16 cellular contexts compared by ENCODE assay signal in the genomic region with DNA sequence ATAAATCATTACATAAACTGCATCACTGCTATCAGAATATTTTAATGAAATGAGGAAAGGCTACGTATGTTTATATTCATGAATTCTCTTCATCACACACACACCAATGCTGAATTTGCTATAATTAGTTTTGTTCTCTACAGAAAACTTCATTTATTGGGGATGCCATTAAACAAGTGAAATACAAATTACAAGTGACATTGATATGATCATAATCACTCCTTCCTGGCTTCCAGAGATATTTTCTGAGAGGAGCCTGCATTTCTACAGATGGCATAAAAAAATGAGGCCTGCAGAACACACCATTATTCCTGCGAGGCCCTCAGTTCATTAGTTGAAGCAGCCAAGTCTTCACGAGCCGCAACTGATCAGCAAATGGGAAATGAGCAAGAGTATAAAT.
DNase-seq lines count a peak whose midpoint lies in the region; ATAC-seq and TF ChIP-seq lines count a peak whose summit lies in the region.
"Had no signal": no experiment of that assay in that cellular context is flagged by ENCODE, and none has a peak within 500 bp of the region (broad histone marks: within the 10 kb centered on the region; RNA-seq: fewer than 3 reads in every experiment).

No MANE protein-coding gene starts in this region.

- no peaks in the 10 kb centered on the region for H3K4me1 ChIP-seq in mesendoderm (ENCODE audit: control insufficient read depth, low read depth, low read length)
- H3K4me1 ChIP-seq: A549; BLaER1 treated with 17β-estradiol and CSF1 and Interleukin-3, amounts not matched to agents 10 nM and 100 nM; Caco-2 had no signal

- no peak overlapping the region for H3K9ac ChIP-seq in mesendoderm (ENCODE audit: low read length)
- H3K9ac ChIP-seq: BLaER1 treated with 17β-estradiol and CSF1 and Interleukin-3, amounts not matched to agents 10 nM and 100 nM had no signal

- no peak overlapping the region for H2BK120ac ChIP-seq in mesendoderm (ENCODE audit: low read depth, low read length)

- H3K18ac ChIP-seq in mesendoderm (ENCODE audit: low read length), result no peak overlapping the region

- no peaks in the 10 kb centered on the region for H3K27me3 ChIP-seq in mesendoderm (ENCODE audit: insufficient read depth, low read length, poor library complexity)
- H3K27me3 ChIP-seq: BLaER1 treated with 17β-estradiol and CSF1 and Interleukin-3, amounts not matched to agents 10 nM and 100 nM had no signal

- no peak overlapping the region for H3K56ac ChIP-seq in mesendoderm (ENCODE audit: low read length)

- H4K8ac ChIP-seq in mesendoderm (ENCODE audit: low read depth, low read length), result no peak overlapping the region

- H3K36me3 ChIP-seq in mesendoderm (ENCODE audit: control insufficient read depth, insufficient read depth, low read length), result no peaks in the 10 kb centered on the region
- H3K36me3 ChIP-seq: BLaER1 treated with 17β-estradiol and CSF1 and Interleukin-3, amounts not matched to agents 10 nM and 100 nM had no signal

- no CpG with 5 or more reads among the region's 4 CpGs for WGBS in mesendoderm (ENCODE audit: extremely low coverage, insufficient coverage, low lambda C conversion rate)

- H3K79me2 ChIP-seq in mesendoderm (ENCODE audit: control insufficient read depth, insufficient read depth, low read length), result no peaks in the 10 kb centered on the region

- H4K5ac ChIP-seq in mesendoderm (ENCODE audit: low read length), result no peak overlapping the region

- H2AK5ac ChIP-seq in mesendoderm (ENCODE audit: low read length), result no peak overlapping the region

- peak overlapping the region; percentile 11 for H2BK15ac ChIP-seq in mesendoderm (replicated peaks; ENCODE audit: low read depth)

- no peak overlapping the region for H3K4ac ChIP-seq in mesendoderm (ENCODE audit: low read depth, low read length)

- no peak overlapping the region for H3K27ac ChIP-seq in mesendoderm (ENCODE audit: low read depth, low read length)
- H3K27ac ChIP-seq: 22Rv1; A549; BLaER1 treated with 17β-estradiol and CSF1 and Interleukin-3, amounts not matched to agents 10 nM and 100 nM; C4-2B had no signal

- peak; percentile 73 for DNase-seq in SK-N-DZ (ENCODE audit: low spot score)
- DNase-seq in mesendoderm, result no peak
- DNase-seq in NCI-H1436 treated with DMSO at 0.1 percent for 48 hours (lab: John Stamatoyannopoulos, UW), result no peak
- DNase-seq in NCI-H2196 (lab: John Stamatoyannopoulos, UW; ENCODE audit: unreplicated experiment), result no peak
- DNase-seq: AML-193; Caco-2; Calu3; CD4-positive, alpha-beta T cell; CD8-positive, alpha-beta T cell; DMS79 treated with DMSO at 0.1 percent for 48 hours; GF-D8 had no signal

- ATAC-seq in SK-N-SH treated with all-trans-retinoic acid at 6 μM for 48 hours, result no peak
- ATAC-seq: A549; CD8-positive, alpha-beta T cell had no signal

- no peak overlapping the region for H3K23ac ChIP-seq in mesendoderm (ENCODE audit: low read length)

- H3K4me2 ChIP-seq in mesendoderm (ENCODE audit: low read length), result no peak overlapping the region
- H3K4me2 ChIP-seq: A549; BLaER1 treated with 17β-estradiol and CSF1 and Interleukin-3, amounts not matched to agents 10 nM and 100 nM had no signal

- H2BK5ac ChIP-seq in mesendoderm (ENCODE audit: low read length), result no peak overlapping the region

- no peak overlapping the region for H3K4me3 ChIP-seq in mesendoderm (ENCODE audit: low read length)
- H3K4me3 ChIP-seq: A549; BLaER1 treated with 17β-estradiol and CSF1 and Interleukin-3, amounts not matched to agents 10 nM and 100 nM had no signal

- no peaks in the 10 kb centered on the region for H3K79me1 ChIP-seq in mesendoderm (ENCODE audit: low read length)

TF ChIP-seq in SK-N-SH treated with all-trans-retinoic acid at 6 μM for 48 hours, 23 proteins besides CTCF, POLR2A, EP300 and RAD21:
- TF ChIP-seq ISL1 (CRISPR knock-in tag; IDR thresholded peaks at IDR 0.05) (peak; percentile 67), TCF4 (CRISPR knock-in tag; IDR thresholded peaks at IDR 0.05; ENCODE audit: borderline replicate concordance) (peak; percentile 79), BACH2 (CRISPR knock-in tag; IDR thresholded peaks at IDR 0.05; ENCODE audit: borderline replicate concordance) (no peak)
